In genomic region chr3:9416139-9416780, GRCh38 we compare ENCODE assay signal across 1 cellular context.
TF ChIP-seq lines count a peak whose summit lies in the region.

No MANE protein-coding gene starts in this region.

TF ChIP-seq in H1, 55 proteins besides CTCF, POLR2A, EP300 and RAD21:
- TF ChIP-seq SIN3A (conservative IDR thresholded peaks at IDR 0.05 in 1 of 2, IDR thresholded peaks at IDR 0.05 in 1 of 2; ENCODE audit: low read depth in 1 of 2, low read length in 2 of 2) (no peak), NRF1 (IDR thresholded peaks at IDR 0.05; ENCODE audit: low read depth, low read length) (no peak), CHD2 (IDR thresholded peaks at IDR 0.05; ENCODE audit: low read length) (no peak), RBBP5 (IDR thresholded peaks at IDR 0.05; ENCODE audit: borderline replicate concordance, low read depth, low read length) (no peak), YY1 (IDR thresholded peaks at IDR 0.05; ENCODE audit: low read depth, low read length) (no peak), CHD1 (IDR thresholded peaks at IDR 0.05; ENCODE audit: low read depth, low read length) (no peak), TCF12 (IDR thresholded peaks at IDR 0.05; ENCODE audit: low read depth, low read length) (no peak), ATF2 (IDR thresholded peaks at IDR 0.05; ENCODE audit: low read length) (no peak), MAFK (IDR thresholded peaks at IDR 0.05; ENCODE audit: low read depth, low read length) (no peak), GABPA (IDR thresholded peaks at IDR 0.05; ENCODE audit: borderline replicate concordance, insufficient read depth, low read length) (no peak)
